ENCODE assay signal across 26 cellular contexts in the genomic region with DNA sequence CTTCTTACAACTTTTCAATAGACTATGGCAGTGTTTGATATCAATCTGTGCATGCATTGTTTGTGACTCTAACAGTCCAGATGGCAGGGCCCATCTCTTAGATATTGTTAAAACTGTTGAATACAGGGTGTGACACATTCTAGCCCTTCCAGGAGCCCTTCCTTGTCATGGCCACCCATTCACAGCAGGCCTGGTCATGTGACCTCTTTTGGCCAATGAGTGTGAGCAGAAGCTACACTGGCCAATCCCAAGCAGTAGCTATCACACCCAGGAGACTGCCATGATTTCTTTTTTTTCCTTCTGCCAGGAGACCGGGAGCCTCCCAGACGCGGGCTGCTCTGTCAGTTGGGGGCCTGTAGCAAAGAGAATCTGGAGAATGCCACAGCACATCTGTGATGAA.
DNase-seq lines count a peak whose midpoint lies in the region; ATAC-seq, FAIRE-seq and TF ChIP-seq lines count a peak whose summit lies in the region.
"Had no signal": no experiment of that assay in that cellular context is flagged by ENCODE, and none has a peak within 500 bp of the region (broad histone marks: within the 10 kb centered on the region; RNA-seq: fewer than 3 reads in every experiment).

No MANE protein-coding gene starts in this region.

- H3K56ac ChIP-seq in H1 (replicated peaks; ENCODE audit: insufficient read length, low read depth, low read length), result no peak overlapping the region

- H2BK12ac ChIP-seq in H1 (ENCODE audit: low read depth, low read length), result no peak overlapping the region

- H3K4me1 ChIP-seq in BLaER1 (peaks cover 39% of the 10 kb centered on the region), GM23338 (ENCODE audit: insufficient read depth) (no peaks in the 10 kb centered on the region), H1 (replicated peaks in 1 of 4; ENCODE audit: control insufficient read depth in 3 of 4, insufficient read depth in 4 of 4, low read length in 3 of 4) (no peaks in the 10 kb centered on the region)
- H3K4me1 ChIP-seq: SJSA1 had no signal

- no peak overlapping the region for H4K91ac ChIP-seq in H1 (replicated peaks; ENCODE audit: insufficient read length, low read length)

- CTCF ChIA-PET in H1 (lab: Charles Lee; ENCODE audit: partially characterized antibody), result no interaction called here

- H3K79me2 ChIP-seq in GM23338 (replicated peaks; ENCODE audit: insufficient read depth) (no peaks in the 10 kb centered on the region), H1 (ENCODE audit: control insufficient read depth in 1 of 2, insufficient read depth in 2 of 2, low read length in 2 of 2) (no peaks in the 10 kb centered on the region)

- no peak overlapping the region for H4K8ac ChIP-seq in H1 (ENCODE audit: extremely low read depth, insufficient read depth, low read length)

- WGBS in H1 (ENCODE audit: extremely low coverage in 1 of 2, insufficient coverage in 1 of 2, insufficient read length in 1 of 2, insufficient replicate concordance in 2 of 2, low coverage in 1 of 2, low lambda C conversion rate in 2 of 2, missing lambda C conversion rate in 1 of 2), 2 experiments, result 70% methylated on average over 3 of the region's 3 CpGs; no CpG with 5 or more reads in 1 of the 2 experiments

- no peak for TF ChIP-seq POLR2A in H1 (IDR thresholded peaks at IDR 0.05; ENCODE audit: control extremely low read depth in 1 of 2, low read depth in 2 of 2, low read length in 2 of 2)

- H3F3A ChIP-seq in GM23338 (replicated peaks; ENCODE audit: low read depth), result no peaks in the 10 kb centered on the region

- H3K9me3 Mint-ChIP-seq in GM23338 (no peaks in the 10 kb centered on the region), type B pancreatic cell (no peaks in the 10 kb centered on the region)
- H3K9me3 Mint-ChIP-seq: T-cell had no signal

- H2BK120ac ChIP-seq in H1 (replicated peaks; ENCODE audit: low read depth, low read length), result no peak overlapping the region

- peak overlapping the region; percentile 28; the same call in 1 of the 2 replicates for H2AFZ ChIP-seq in GM23338
- H2AFZ ChIP-seq in H1 (ENCODE audit: low read length), result no peak overlapping the region

- H2AK5ac ChIP-seq in H1 (ENCODE audit: low read depth, low read length), result no peak overlapping the region

- H2BK5ac ChIP-seq in H1 (ENCODE audit: low read depth, low read length), result no peak overlapping the region

- H3K4me2 ChIP-seq in BLaER1, result peak overlapping the region; percentile 76
- H3K4me2 ChIP-seq in GM23338, result no peak overlapping the region
- no peak overlapping the region for H3K4me2 ChIP-seq in H1 (ENCODE audit: insufficient read depth in 1 of 2, low read depth in 2 of 2, low read length in 2 of 2)

- H3K23me2 ChIP-seq in H1 (ENCODE audit: low read depth, low read length), result no peaks in the 10 kb centered on the region

- ATAC-seq in GM23338, result no peak
- ATAC-seq in HG02642 (IDR thresholded peaks at IDR 0.05; ENCODE audit: poor library complexity, unreplicated experiment), result no peak
- ATAC-seq: GM12878, T-cell had no signal

- H3K9me3 ChIP-seq in BLaER1 (no peaks in the 10 kb centered on the region), H1 (ENCODE audit: insufficient read depth in 2 of 2, low read depth in 1 of 2, low read length in 1 of 2) (no peaks in the 10 kb centered on the region)

- no peak for TF ChIP-seq RAD21 in H1 (IDR thresholded peaks at IDR 0.05 in 1 of 2, conservative IDR thresholded peaks at IDR 0.05 in 1 of 2; ENCODE audit: low read depth in 2 of 2, low read length in 2 of 2)

- POLR2A ChIA-PET in H1 (lab: Charles Lee; ENCODE audit: partially characterized antibody), result no interaction called here

- peak overlapping the region; percentile 38 for H3K4ac ChIP-seq in H1 (replicated peaks; ENCODE audit: insufficient read length, low read depth, low read length)

- H3K27me3 ChIP-seq in BLaER1 (no peaks in the 10 kb centered on the region), GM23338 (ENCODE audit: insufficient read depth) (no peaks in the 10 kb centered on the region), H1 (replicated peaks in 1 of 4; ENCODE audit: control insufficient read depth in 3 of 4, extremely low read depth in 1 of 4, insufficient read depth in 3 of 4, low read length in 3 of 4) (peaks cover 0 to 2% (median 0%) of the 10 kb centered on the region in 4 experiments; a peak in 1 of 7 replicates)
- H3K27me3 ChIP-seq: SJSA1 had no signal

- H3K18ac ChIP-seq in H1 (ENCODE audit: extremely low read depth, low read length), result no peak overlapping the region

- no peak overlapping the region for H3K4me3 Mint-ChIP-seq in GM23338
- no peak overlapping the region for H3K4me3 Mint-ChIP-seq in type B pancreatic cell
- H3K4me3 Mint-ChIP-seq: B cell; CD4-positive, CD25-positive, alpha-beta regulatory T cell; IgD-negative memory B cell; T-cell had no signal

- no peak for TF ChIP-seq EP300 in H1 (IDR thresholded peaks at IDR 0.05; ENCODE audit: borderline replicate concordance in 1 of 2, low read depth in 2 of 2, low read length in 2 of 2)

- H3K4me3 ChIP-seq in BLaER1, result 0 out of 2 replicates have a peak overlapping the region, but pooled peaks have one; percentile 22
- no peak overlapping the region for H3K4me3 ChIP-seq in GM23338
- no peak overlapping the region for H3K4me3 ChIP-seq in H1 (ENCODE audit: extremely low read depth in 1 of 4, insufficient read depth in 2 of 4, low read depth in 3 of 4, low read length in 4 of 4)
- H3K4me3 ChIP-seq: GM12878, SJSA1 had no signal

- TF ChIP-seq CTCF in GM23338 (conservative IDR thresholded peaks at IDR 0.05; ENCODE audit: low read depth in 2 of 2), result no peak
- no peak for TF ChIP-seq CTCF in H1 (IDR thresholded peaks at IDR 0.05; ENCODE audit: control extremely low read depth in 1 of 3, insufficient read depth in 1 of 3, low read depth in 1 of 3, low read length in 3 of 3)
- TF ChIP-seq CTCF in type B pancreatic cell (conservative IDR thresholded peaks at IDR 0.05), result no peak

- H3K9me2 ChIP-seq in GM23338 (ENCODE audit: insufficient read depth), result no peaks in the 10 kb centered on the region

- H3K27ac ChIP-seq in BLaER1 (peak overlapping the region; percentile 65), GM23338 (ENCODE audit: low read depth) (no peak overlapping the region), H1 (ENCODE audit: low read depth, low read length) (no peak overlapping the region)
- H3K27ac ChIP-seq: SJSA1 had no signal

- H4K20me1 ChIP-seq in BLaER1 (no peaks in the 10 kb centered on the region), GM23338 (replicated peaks; ENCODE audit: insufficient read depth) (no peaks in the 10 kb centered on the region), H1 (replicated peaks in 1 of 2; ENCODE audit: control insufficient read depth in 1 of 2, insufficient read depth in 2 of 2, low read length in 2 of 2) (no peaks in the 10 kb centered on the region)

- no peak overlapping the region for H2BK15ac ChIP-seq in H1 (ENCODE audit: low read length)

- H3K14ac ChIP-seq in H1 (ENCODE audit: insufficient read length), result no peak overlapping the region

- no peak for FAIRE-seq in H1 (lab: Jason Lieb, UNC)
- FAIRE-seq: G401.6, GM12878 had no signal

- H3K36me3 Mint-ChIP-seq in GM23338 (ENCODE audit: low read depth) (no peaks in the 10 kb centered on the region), type B pancreatic cell (no peaks in the 10 kb centered on the region)
- H3K36me3 Mint-ChIP-seq: CD4-positive, CD25-positive, alpha-beta regulatory T cell; IgD-negative memory B cell; T-cell had no signal

- H3K23ac ChIP-seq in H1 (ENCODE audit: insufficient read length), result no peak overlapping the region

- H3K9ac ChIP-seq in BLaER1 (no peak overlapping the region), H1 (replicated peaks in 1 of 4; ENCODE audit: extremely low read depth in 1 of 4, low read depth in 3 of 4, low read length in 3 of 4) (no peak overlapping the region)

- H3K27ac Mint-ChIP-seq in GM23338 (no peak overlapping the region), type B pancreatic cell (no peak overlapping the region)
- H3K27ac Mint-ChIP-seq: B cell; CD4-positive, CD25-positive, alpha-beta regulatory T cell; IgD-negative memory B cell; T-cell had no signal

- DNase-seq in GM23338 (ENCODE audit: low spot score) (no peak), H1 (ENCODE audit: low read depth in 1 of 2, low spot score in 2 of 2) (no peak), type B pancreatic cell (ENCODE audit: extremely low spot score, unreplicated experiment) (peak; percentile 20), NCI-H2196 (lab: John Stamatoyannopoulos, UW; ENCODE audit: unreplicated experiment) (no peak), NCI-H2196 treated with DMSO at 0.1 percent for 48 hours (lab: John Stamatoyannopoulos, UW; ENCODE audit: unreplicated experiment) (no peak)
- DNase-seq: CD4-positive, CD25-positive, alpha-beta regulatory T cell; DMS53; GOT3; HCEC 1CT; NCI-H1105; NCI-H146; NCI-H1930; NCI-H2107; NCI-H226; NCI-H510A; NCI-H69; Right ventricle myocardium superior; RPMI8226; T-cell had no signal

- H3K36me3 ChIP-seq in BLaER1 (no peaks in the 10 kb centered on the region), GM23338 (ENCODE audit: insufficient read depth) (no peaks in the 10 kb centered on the region), H1 (ENCODE audit: control insufficient read depth in 2 of 4, insufficient read depth in 4 of 4, low read length in 3 of 4) (no peaks in the 10 kb centered on the region)
- H3K36me3 ChIP-seq: SJSA1 had no signal

- H3K4me1 Mint-ChIP-seq in GM23338, result peaks cover 3% of the 10 kb centered on the region; the same call in 1 of the 3 replicates
- H3K4me1 Mint-ChIP-seq in type B pancreatic cell (ENCODE audit: unreplicated experiment), result peaks cover 3% of the 10 kb centered on the region
- H3K4me1 Mint-ChIP-seq: B cell; CD4-positive, CD25-positive, alpha-beta regulatory T cell; IgD-negative memory B cell; T-cell had no signal

- H4K5ac ChIP-seq in H1 (ENCODE audit: insufficient read length, low read depth, low read length), result no peak overlapping the region

- H3K27me3 Mint-ChIP-seq in GM23338 (ENCODE audit: insufficient read depth, low read depth, poor library complexity) (no peaks in the 10 kb centered on the region), type B pancreatic cell (peaks cover 4% of the 10 kb centered on the region)
- H3K27me3 Mint-ChIP-seq: B cell, IgD-negative memory B cell had no signal

- H2BK20ac ChIP-seq in H1 (ENCODE audit: low read length), result no peak overlapping the region

- H3K79me1 ChIP-seq in H1 (ENCODE audit: low read depth, low read length), result no peaks in the 10 kb centered on the region

TF ChIP-seq in H1, 55 proteins besides CTCF, POLR2A, EP300 and RAD21:
- no peak for TF ChIP-seq RBBP5 (IDR thresholded peaks at IDR 0.05; ENCODE audit: borderline replicate concordance, low read depth, low read length)
- no peak for TF ChIP-seq EGR1 (IDR thresholded peaks at IDR 0.05; ENCODE audit: borderline replicate concordance, low read depth, low read length)
- no peak for TF ChIP-seq SRF (IDR thresholded peaks at IDR 0.05; ENCODE audit: low read depth, low read length)
